Comparison of ENCODE assay signal across 7 cellular contexts in genomic region chr5:141100243-141100805, GRCh38. TPM values are rescaled to one million over a fixed set of nuclear protein-coding genes. Genes with fewer than 3 reads are reported as not detected.
DNase-seq lines count a peak whose midpoint lies in the region; ATAC-seq, FAIRE-seq and TF ChIP-seq lines count a peak whose summit lies in the region.

Gene PCDHB3, plus strand, starts transcription at chr5:141100473. Its CDS starts 177 bp downstream, at chr5:141100650.

- TF ChIP-seq CTCF in epithelial cell of esophagus (IDR thresholded peaks at IDR 0.05; ENCODE audit: insufficient read depth, low read depth, low read length, missing control alignments) (peak; percentile 18), ovary (IDR thresholded peaks at IDR 0.05) (no peak)

- intact Hi-C loops in ovary (cut with DNase I) = no loop called here

- no peaks in the 10 kb centered on the region for H3K4me1 ChIP-seq in ovary (ENCODE audit: insufficient read depth)

- no peak for ATAC-seq in HG03095 (IDR thresholded peaks at IDR 0.05; ENCODE audit: unreplicated experiment)

- peak; percentile 97 for FAIRE-seq in H54 (lab: Jason Lieb, UNC)

- H3K27ac ChIP-seq in ovary = no peak within 1 kb of the TSS

- peaks cover 0 to 25% of the 10 kb centered on the region in 2 donors for H3K9me3 ChIP-seq in ovary

- WGBS in ovary, 3 donors = 12 to 21% (median 17%) methylated on average over 19 of the region's 19 CpGs

- H3K4me3 ChIP-seq in epithelial cell of esophagus (ENCODE audit: low read length) = no peak within 1 kb of the TSS
- H3K4me3 ChIP-seq in ovary = peak within 1 kb of the TSS; percentile 12

- H3K36me3 ChIP-seq in ovary = no peaks in the 10 kb centered on the region

- DNase-seq in H54 (ENCODE audit: insufficient read length, low spot score) (peak; percentile 75), epithelial cell of esophagus (ENCODE audit: low read depth) (peak; percentile 16), ovary (peak; percentile 32 to 65 (median 47)), NCI-H1105 (lab: John Stamatoyannopoulos, UW) (no peak), ureter (ENCODE audit: low spot score) (no peak)
- DNase-seq in NK-92 treated with Interleukin-12 subunit alpha and Interleukin-12 subunit beta, amount 100 ng/mL, for 24 hours (lab: John Stamatoyannopoulos, UW) = peak; percentile 35

- no peak for TF ChIP-seq EP300 in ovary (IDR thresholded peaks at IDR 0.05)

- TF ChIP-seq POLR2A in H54 (IDR thresholded peaks at IDR 0.05; ENCODE audit: low read depth, low read length) (no peak), ovary (IDR thresholded peaks at IDR 0.05) (no peak)

- no peaks in the 10 kb centered on the region for H3K27me3 ChIP-seq in ovary

RNA-seq across cellular contexts. Expression of gene PCDHB3, which starts in this region (rescaled TPM):
- 1 to 10 TPM; 2.5 to 4.1 (median 3.2) TPM for total RNA-seq in ovary
- polyA plus RNA-seq in ovary = 1 to 10 TPM; 1.4 to 2.3 TPM
- total RNA-seq in ureter = 1.1 TPM

Comparison
In these comparisons a context has a peak if more than half of its experiments do, and no peak if none do; other contexts are left out.
1. DNase-seq: peak in H54 (single experiment), NK-92 treated with Interleukin-12 subunit alpha and Interleukin-12 subunit beta, amount 100 ng/mL, for 24 hours (single experiment), epithelial cell of esophagus (single experiment) and ovary (5 of 5); none in NCI-H1105 (single experiment) and ureter (single experiment).